In the genomic region with DNA sequence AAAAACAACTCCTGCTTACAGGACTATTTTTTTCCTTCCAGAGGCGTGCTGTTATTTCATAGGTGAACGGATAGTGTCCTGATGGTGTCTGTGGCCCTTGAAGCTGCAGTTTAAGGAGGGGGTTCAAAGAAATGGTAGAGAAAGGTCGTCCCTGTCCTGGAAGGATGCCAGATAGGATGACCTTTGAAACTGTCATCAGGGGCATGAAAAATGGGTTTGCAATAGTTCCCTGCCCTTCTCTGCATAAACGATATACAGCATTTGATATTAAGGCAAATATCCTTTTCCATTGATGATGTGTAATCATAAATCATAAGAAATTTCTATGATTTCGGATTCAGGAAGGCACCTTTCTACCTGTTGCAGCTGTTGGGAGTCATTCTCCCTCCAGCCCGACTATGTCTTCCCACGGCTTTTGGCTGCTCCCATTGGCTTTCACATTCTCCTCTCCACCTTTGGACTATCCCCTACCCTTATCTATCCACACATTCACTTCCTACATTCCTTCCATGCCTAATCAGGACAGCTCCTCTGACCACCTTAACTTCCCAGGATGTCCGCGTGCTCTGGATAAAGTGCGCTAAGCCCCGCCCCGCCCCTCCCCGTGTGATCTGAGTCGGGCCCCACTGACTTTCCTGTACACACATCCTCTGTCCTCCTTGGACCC, we compare ENCODE assay signal across 1 cellular context.
A peak's percentile ranks its signal among the peaks of the same experiment; 100 is the strongest.
TF ChIP-seq lines count a peak whose summit lies in the region.

No MANE protein-coding gene starts in this region.

TF ChIP-seq in HepG2, 621 proteins besides CTCF, POLR2A, EP300 and RAD21 (continued from another document and continues in another):
- TF ChIP-seq, protein P1, sequence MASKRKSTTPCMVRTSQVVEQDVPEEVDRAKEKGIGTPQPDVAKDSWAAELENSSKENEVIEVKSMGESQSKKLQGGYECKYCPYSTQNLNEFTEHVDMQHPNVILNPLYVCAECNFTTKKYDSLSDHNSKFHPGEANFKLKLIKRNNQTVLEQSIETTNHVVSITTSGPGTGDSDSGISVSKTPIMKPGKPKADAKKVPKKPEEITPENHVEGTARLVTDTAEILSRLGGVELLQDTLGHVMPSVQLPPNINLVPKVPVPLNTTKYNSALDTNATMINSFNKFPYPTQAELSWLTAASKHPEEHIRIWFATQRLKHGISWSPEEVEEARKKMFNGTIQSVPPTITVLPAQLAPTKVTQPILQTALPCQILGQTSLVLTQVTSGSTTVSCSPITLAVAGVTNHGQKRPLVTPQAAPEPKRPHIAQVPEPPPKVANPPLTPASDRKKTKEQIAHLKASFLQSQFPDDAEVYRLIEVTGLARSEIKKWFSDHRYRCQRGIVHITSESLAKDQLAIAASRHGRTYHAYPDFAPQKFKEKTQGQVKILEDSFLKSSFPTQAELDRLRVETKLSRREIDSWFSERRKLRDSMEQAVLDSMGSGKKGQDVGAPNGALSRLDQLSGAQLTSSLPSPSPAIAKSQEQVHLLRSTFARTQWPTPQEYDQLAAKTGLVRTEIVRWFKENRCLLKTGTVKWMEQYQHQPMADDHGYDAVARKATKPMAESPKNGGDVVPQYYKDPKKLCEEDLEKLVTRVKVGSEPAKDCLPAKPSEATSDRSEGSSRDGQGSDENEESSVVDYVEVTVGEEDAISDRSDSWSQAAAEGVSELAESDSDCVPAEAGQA (IDR thresholded peaks at IDR 0.05; ENCODE audit: low read depth), result no peak
- TF ChIP-seq, protein P1 (CRISPR knock-in tag; IDR thresholded peaks at IDR 0.05; ENCODE audit: borderline replicate concordance), result no peak
- TF ChIP-seq FOXO1 (CRISPR knock-in tag; IDR thresholded peaks at IDR 0.05) (peak; percentile 10; the same call in 1 of the 2 replicates), EZH2 (conservative IDR thresholded peaks at IDR 0.05; ENCODE audit: low read depth, low read length) (no peak), NFE2L1 (CRISPR knock-in tag; IDR thresholded peaks at IDR 0.05; ENCODE audit: borderline replicate concordance) (no peak), RAD51 (IDR thresholded peaks at IDR 0.05; ENCODE audit: borderline replicate concordance) (no peak), POGZ (CRISPR knock-in tag; IDR thresholded peaks at IDR 0.05) (peak; percentile 59), U2AF2 (IDR thresholded peaks at IDR 0.05; ENCODE audit: low read depth, low read length) (no peak), ZNF772 (CRISPR knock-in tag; IDR thresholded peaks at IDR 0.05) (no peak), ZNF235 (CRISPR knock-in tag; IDR thresholded peaks at IDR 0.05; ENCODE audit: borderline replicate concordance) (no peak), ZFP37 (CRISPR knock-in tag; IDR thresholded peaks at IDR 0.05; ENCODE audit: borderline replicate concordance) (0 out of 2 replicates have a peak, but pooled peaks have one; percentile 49), ZNF558 (CRISPR knock-in tag; IDR thresholded peaks at IDR 0.05; ENCODE audit: borderline replicate concordance) (no peak), RORA (CRISPR knock-in tag; IDR thresholded peaks at IDR 0.05) (no peak), ATRX (CRISPR knock-in tag; IDR thresholded peaks at IDR 0.05; ENCODE audit: borderline replicate concordance) (no peak), RCOR2 (CRISPR knock-in tag; IDR thresholded peaks at IDR 0.05) (no peak), YEATS2 (CRISPR knock-in tag; IDR thresholded peaks at IDR 0.05; ENCODE audit: borderline replicate concordance) (no peak), MAFG (CRISPR knock-in tag; IDR thresholded peaks at IDR 0.05) (no peak), BRCA1 (CRISPR knock-in tag; IDR thresholded peaks at IDR 0.05) (no peak), ZNF567 (CRISPR knock-in tag; IDR thresholded peaks at IDR 0.05; ENCODE audit: borderline replicate concordance) (no peak), MEF2D (CRISPR knock-in tag; IDR thresholded peaks at IDR 0.05) (no peak), ZNF3 (CRISPR knock-in tag; IDR thresholded peaks at IDR 0.05) (no peak)
- TF ChIP-seq, protein P2, sequence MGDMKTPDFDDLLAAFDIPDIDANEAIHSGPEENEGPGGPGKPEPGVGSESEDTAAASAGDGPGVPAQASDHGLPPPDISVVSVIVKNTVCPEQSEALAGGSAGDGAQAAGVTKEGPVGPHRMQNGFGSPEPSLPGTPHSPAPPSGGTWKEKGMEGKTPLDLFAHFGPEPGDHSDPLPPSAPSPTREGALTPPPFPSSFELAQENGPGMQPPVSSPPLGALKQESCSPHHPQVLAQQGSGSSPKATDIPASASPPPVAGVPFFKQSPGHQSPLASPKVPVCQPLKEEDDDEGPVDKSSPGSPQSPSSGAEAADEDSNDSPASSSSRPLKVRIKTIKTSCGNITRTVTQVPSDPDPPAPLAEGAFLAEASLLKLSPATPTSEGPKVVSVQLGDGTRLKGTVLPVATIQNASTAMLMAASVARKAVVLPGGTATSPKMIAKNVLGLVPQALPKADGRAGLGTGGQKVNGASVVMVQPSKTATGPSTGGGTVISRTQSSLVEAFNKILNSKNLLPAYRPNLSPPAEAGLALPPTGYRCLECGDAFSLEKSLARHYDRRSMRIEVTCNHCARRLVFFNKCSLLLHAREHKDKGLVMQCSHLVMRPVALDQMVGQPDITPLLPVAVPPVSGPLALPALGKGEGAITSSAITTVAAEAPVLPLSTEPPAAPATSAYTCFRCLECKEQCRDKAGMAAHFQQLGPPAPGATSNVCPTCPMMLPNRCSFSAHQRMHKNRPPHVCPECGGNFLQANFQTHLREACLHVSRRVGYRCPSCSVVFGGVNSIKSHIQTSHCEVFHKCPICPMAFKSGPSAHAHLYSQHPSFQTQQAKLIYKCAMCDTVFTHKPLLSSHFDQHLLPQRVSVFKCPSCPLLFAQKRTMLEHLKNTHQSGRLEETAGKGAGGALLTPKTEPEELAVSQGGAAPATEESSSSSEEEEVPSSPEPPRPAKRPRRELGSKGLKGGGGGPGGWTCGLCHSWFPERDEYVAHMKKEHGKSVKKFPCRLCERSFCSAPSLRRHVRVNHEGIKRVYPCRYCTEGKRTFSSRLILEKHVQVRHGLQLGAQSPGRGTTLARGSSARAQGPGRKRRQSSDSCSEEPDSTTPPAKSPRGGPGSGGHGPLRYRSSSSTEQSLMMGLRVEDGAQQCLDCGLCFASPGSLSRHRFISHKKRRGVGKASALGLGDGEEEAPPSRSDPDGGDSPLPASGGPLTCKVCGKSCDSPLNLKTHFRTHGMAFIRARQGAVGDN (CRISPR knock-in tag; IDR thresholded peaks at IDR 0.05), result peak; percentile 39; the same call in 1 of the 2 replicates
- TF ChIP-seq, protein P3, sequence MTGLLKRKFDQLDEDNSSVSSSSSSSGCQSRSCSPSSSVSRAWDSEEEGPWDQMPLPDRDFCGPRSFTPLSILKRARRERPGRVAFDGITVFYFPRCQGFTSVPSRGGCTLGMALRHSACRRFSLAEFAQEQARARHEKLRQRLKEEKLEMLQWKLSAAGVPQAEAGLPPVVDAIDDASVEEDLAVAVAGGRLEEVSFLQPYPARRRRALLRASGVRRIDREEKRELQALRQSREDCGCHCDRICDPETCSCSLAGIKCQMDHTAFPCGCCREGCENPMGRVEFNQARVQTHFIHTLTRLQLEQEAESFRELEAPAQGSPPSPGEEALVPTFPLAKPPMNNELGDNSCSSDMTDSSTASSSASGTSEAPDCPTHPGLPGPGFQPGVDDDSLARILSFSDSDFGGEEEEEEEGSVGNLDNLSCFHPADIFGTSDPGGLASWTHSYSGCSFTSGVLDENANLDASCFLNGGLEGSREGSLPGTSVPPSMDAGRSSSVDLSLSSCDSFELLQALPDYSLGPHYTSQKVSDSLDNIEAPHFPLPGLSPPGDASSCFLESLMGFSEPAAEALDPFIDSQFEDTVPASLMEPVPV (CRISPR knock-in tag; IDR thresholded peaks at IDR 0.05), result no peak
- TF ChIP-seq, protein P4, sequence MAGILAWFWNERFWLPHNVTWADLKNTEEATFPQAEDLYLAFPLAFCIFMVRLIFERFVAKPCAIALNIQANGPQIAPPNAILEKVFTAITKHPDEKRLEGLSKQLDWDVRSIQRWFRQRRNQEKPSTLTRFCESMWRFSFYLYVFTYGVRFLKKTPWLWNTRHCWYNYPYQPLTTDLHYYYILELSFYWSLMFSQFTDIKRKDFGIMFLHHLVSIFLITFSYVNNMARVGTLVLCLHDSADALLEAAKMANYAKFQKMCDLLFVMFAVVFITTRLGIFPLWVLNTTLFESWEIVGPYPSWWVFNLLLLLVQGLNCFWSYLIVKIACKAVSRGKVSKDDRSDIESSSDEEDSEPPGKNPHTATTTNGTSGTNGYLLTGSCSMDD (CRISPR knock-in tag; IDR thresholded peaks at IDR 0.05), result no peak
- TF ChIP-seq, protein P5, sequence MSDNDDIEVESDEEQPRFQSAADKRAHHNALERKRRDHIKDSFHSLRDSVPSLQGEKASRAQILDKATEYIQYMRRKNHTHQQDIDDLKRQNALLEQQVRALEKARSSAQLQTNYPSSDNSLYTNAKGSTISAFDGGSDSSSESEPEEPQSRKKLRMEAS (IDR thresholded peaks at IDR 0.05), result peak; percentile 65
- TF ChIP-seq, protein P6, sequence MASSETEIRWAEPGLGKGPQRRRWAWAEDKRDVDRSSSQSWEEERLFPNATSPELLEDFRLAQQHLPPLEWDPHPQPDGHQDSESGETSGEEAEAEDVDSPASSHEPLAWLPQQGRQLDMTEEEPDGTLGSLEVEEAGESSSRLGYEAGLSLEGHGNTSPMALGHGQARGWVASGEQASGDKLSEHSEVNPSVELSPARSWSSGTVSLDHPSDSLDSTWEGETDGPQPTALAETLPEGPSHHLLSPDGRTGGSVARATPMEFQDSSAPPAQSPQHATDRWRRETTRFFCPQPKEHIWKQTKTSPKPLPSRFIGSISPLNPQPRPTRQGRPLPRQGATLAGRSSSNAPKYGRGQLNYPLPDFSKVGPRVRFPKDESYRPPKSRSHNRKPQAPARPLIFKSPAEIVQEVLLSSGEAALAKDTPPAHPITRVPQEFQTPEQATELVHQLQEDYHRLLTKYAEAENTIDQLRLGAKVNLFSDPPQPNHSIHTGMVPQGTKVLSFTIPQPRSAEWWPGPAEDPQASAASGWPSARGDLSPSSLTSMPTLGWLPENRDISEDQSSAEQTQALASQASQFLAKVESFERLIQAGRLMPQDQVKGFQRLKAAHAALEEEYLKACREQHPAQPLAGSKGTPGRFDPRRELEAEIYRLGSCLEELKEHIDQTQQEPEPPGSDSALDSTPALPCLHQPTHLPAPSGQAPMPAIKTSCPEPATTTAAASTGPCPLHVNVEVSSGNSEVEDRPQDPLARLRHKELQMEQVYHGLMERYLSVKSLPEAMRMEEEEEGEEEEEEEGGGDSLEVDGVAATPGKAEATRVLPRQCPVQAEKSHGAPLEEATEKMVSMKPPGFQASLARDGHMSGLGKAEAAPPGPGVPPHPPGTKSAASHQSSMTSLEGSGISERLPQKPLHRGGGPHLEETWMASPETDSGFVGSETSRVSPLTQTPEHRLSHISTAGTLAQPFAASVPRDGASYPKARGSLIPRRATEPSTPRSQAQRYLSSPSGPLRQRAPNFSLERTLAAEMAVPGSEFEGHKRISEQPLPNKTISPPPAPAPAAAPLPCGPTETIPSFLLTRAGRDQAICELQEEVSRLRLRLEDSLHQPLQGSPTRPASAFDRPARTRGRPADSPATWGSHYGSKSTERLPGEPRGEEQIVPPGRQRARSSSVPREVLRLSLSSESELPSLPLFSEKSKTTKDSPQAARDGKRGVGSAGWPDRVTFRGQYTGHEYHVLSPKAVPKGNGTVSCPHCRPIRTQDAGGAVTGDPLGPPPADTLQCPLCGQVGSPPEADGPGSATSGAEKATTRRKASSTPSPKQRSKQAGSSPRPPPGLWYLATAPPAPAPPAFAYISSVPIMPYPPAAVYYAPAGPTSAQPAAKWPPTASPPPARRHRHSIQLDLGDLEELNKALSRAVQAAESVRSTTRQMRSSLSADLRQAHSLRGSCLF (CRISPR knock-in tag; IDR thresholded peaks at IDR 0.05; ENCODE audit: borderline replicate concordance), result no peak
- TF ChIP-seq, protein P7, sequence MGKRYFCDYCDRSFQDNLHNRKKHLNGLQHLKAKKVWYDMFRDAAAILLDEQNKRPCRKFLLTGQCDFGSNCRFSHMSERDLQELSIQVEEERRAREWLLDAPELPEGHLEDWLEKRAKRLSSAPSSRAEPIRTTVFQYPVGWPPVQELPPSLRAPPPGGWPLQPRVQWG (CRISPR knock-in tag; IDR thresholded peaks at IDR 0.05; ENCODE audit: borderline replicate concordance, low read depth), result no peak
